8 cellular contexts compared by ENCODE assay signal in genomic region chr3:172512363-172512762, GRCh38. TPM values are rescaled to one million over a fixed set of nuclear protein-coding genes. Genes with fewer than 3 reads are reported as not detected.
DNase-seq lines count a peak whose midpoint lies in the region; ATAC-seq lines count a peak whose summit lies in the region.

No MANE protein-coding gene starts in this region.

- peak; percentile 23 for DNase-seq in NK-92 treated with Interleukin-12 subunit alpha and Interleukin-12 subunit beta, amount 100 ng/mL, for 24 hours (lab: John Stamatoyannopoulos, UW)
- DNase-seq in NK-92 (lab: John Stamatoyannopoulos, UW; ENCODE audit: unreplicated experiment) (no peak), Right ventricle myocardium superior (peak; percentile 81), dedifferentiated amniotic fluid mesenchymal stem cell (ENCODE audit: extremely low spot score) (no peak), NCI-H1694 (lab: John Stamatoyannopoulos, UW) (no peak)
- peak; percentile 60 to 66 for DNase-seq in activated CD4-positive, alpha-beta T cell treated with anti-CD3 and anti-CD28 coated beads, Interleukin-2, amount 50 U/mL, for 4 hours
- DNase-seq in stimulated activated CD4-positive, alpha-beta T cell treated with anti-CD3 and anti-CD28 coated beads, Interleukin-4, amount 100 ng/mL, for 48 hours (ENCODE audit: low read depth in 2 of 2), result peak; percentile 46 to 70

- ATAC-seq in HG03432 (IDR thresholded peaks at IDR 0.05; ENCODE audit: unreplicated experiment) (peak; percentile 73), Right ventricle myocardium superior (ENCODE audit: poor library complexity) (peak; percentile 73)

- intact Hi-C loops in Right ventricle myocardium superior (cut with DNase I), result no loop called here

RNA-seq across cellular contexts. Expression of gene TNFSF10, which starts 10.9 kb away (rescaled TPM):
- 13.7 TPM for total RNA-seq in Right ventricle myocardium superior

Comparison
In these comparisons a context has a peak if more than half of its experiments do, and no peak if none do; other contexts are left out.
1. DNase-seq: peak in NK-92 treated with Interleukin-12 subunit alpha and Interleukin-12 subunit beta, amount 100 ng/mL, for 24 hours (single experiment), activated CD4-positive, alpha-beta T cell treated with anti-CD3 and anti-CD28 coated beads, Interleukin-2, amount 50 U/mL, for 4 hours (2 of 2), Right ventricle myocardium superior (single experiment) and stimulated activated CD4-positive, alpha-beta T cell treated with anti-CD3 and anti-CD28 coated beads, Interleukin-4, amount 100 ng/mL, for 48 hours (2 of 2); none in NK-92 (single experiment), dedifferentiated amniotic fluid mesenchymal stem cell (single experiment) and NCI-H1694 (single experiment).